In the genomic region with DNA sequence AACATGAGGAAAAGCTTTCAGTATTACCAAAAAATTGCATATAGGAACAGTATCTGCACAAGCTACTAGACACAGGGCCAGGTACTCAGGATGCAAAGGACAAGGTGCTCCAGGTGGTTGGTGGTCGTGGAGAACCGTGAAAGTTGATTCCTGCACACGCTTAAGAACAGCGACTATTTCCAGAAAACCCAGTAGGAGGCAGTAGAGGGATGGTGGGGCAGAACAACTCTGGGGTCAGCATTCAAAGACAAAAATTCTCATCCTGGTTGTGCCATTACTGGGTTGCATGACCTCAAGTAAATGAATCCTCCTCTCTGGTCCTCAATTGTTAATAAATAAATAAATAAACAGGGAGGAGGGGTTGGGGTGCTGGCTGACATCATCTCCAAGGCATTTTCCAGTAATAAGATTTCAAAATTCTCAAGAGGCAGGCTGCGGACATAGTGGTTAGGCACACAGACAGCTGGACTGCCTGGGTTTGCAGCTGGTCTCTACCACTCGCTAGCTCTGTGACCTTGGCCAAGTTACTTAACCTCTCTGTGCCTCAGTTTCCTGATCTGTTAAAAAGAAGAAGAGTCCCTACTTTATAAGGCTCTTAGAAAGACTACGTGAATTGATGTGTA, we compare ENCODE assay signal across 10 cellular contexts.
DNase-seq lines count a peak whose midpoint lies in the region.
"Had no signal": no experiment of that assay in that cellular context is flagged by ENCODE, and none has a peak within 500 bp of the region (broad histone marks: within the 10 kb centered on the region; RNA-seq: fewer than 3 reads in every experiment).

No MANE protein-coding gene starts in this region.

- H3K27me3 ChIP-seq in H7 (ENCODE audit: control insufficient read depth, insufficient read depth, low read length) = no peaks in the 10 kb centered on the region
- H3K27me3 ChIP-seq: BLaER1 had no signal

- peak; percentile 44 for DNase-seq in ELF-1 (ENCODE audit: low read depth, low spot score)
- DNase-seq in H7 = peak; percentile 53
- DNase-seq in OCI-M1 (lab: John Stamatoyannopoulos, UW) = peak; percentile 6
- DNase-seq in islet precursor cell = peak; percentile 24
- DNase-seq in NCI-H2029 treated with DMSO at 0.1 percent for 48 hours (lab: John Stamatoyannopoulos, UW) = no peak
- DNase-seq in hippocampal formation (lab: John Stamatoyannopoulos, UW) = no peak
- DNase-seq in inferior parietal cortex (ENCODE audit: extremely low spot score) = no peak
- DNase-seq: activated gamma-delta T cell, aorta had no signal

- no peak overlapping the region for H3K4me3 ChIP-seq in H7 (ENCODE audit: insufficient read depth, low read depth, low read length)
- H3K4me3 ChIP-seq: BLaER1 had no signal

- no peaks in the 10 kb centered on the region for H3K36me3 ChIP-seq in H7 (replicated peaks; ENCODE audit: control insufficient read depth, insufficient read depth, low read length)
- H3K36me3 ChIP-seq: BLaER1 had no signal

Comparison
In these comparisons a context has a peak if more than half of its experiments do, and no peak if none do; other contexts are left out.
1. DNase-seq: peak in ELF-1 (single experiment), H7 (single experiment), OCI-M1 (single experiment) and islet precursor cell (single experiment); none in NCI-H2029 treated with DMSO at 0.1 percent for 48 hours (single experiment), hippocampal formation (0 of 2) and inferior parietal cortex (single experiment).